ENCODE assay signal across 24 cellular contexts in the genomic region with DNA sequence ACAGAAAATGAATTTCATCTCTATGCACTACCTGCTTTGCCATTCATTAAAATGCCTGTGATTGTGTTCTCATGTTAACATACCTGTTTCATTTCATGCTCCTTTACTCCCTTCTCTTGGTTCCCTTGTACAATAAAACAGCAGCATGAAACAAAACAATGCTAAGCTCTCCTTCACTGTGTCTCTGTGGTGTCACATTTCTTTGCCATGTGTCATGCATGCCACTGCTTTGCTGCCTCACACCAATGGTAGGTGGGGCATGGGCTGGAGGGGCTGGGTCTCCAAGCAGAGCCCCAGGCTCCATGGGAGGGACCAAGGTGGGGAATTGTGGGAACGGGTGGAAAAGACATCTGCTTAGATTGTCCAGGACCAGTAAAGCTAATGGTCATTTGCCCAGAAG.
DNase-seq lines count a peak whose midpoint lies in the region; FAIRE-seq and TF ChIP-seq lines count a peak whose summit lies in the region.
"Had no signal": no experiment of that assay in that cellular context is flagged by ENCODE, and none has a peak within 500 bp of the region (broad histone marks: within the 10 kb centered on the region; RNA-seq: fewer than 3 reads in every experiment).

No MANE protein-coding gene starts in this region.

- POLR2A ChIA-PET in OCI-LY7 (lab: Charles Lee), result interaction anchor here (0.5 kb wide), 1 partner anchor 1097 kb away, joined by 3 read pairs; no protein-coding TSS in a partner anchor

- no peak overlapping the region for H3K9ac ChIP-seq in astrocyte (ENCODE audit: low read length)
- H3K9ac ChIP-seq: parathyroid adenoma had no signal

- no peak overlapping the region for H3K27ac Mint-ChIP-seq in astrocyte (ENCODE audit: unreplicated experiment)
- H3K27ac Mint-ChIP-seq: activated T-helper 2 cell treated with anti-CD3 and anti-CD28 coated beads, Interferon-gamma antibody, Interleukin-2, Interleukin-4, amounts not matched to agents 10 μg/mL and 5 μg/mL and 100 μg/mL, durations not matched to agents 14 hours and 24 hours and 36 hours; B cell; T-helper 2 cell treated with Interferon-gamma antibody and Interleukin-4, amounts not matched to agents 5 μg/mL and 100 μg/mL, for 36 hours had no signal

- H4K20me1 ChIP-seq in astrocyte (ENCODE audit: insufficient read depth, low read length), result no peaks in the 10 kb centered on the region
- H4K20me1 ChIP-seq in OCI-LY7 (ENCODE audit: insufficient read depth, low read length), result no peaks in the 10 kb centered on the region

- no peak overlapping the region for H2AFZ ChIP-seq in astrocyte (ENCODE audit: low read depth, low read length)
- no peak overlapping the region for H2AFZ ChIP-seq in OCI-LY7 (ENCODE audit: low read length)
- H2AFZ ChIP-seq: parathyroid adenoma had no signal

- H3K36me3 ChIP-seq in astrocyte (ENCODE audit: insufficient read depth, low read length) (no peaks in the 10 kb centered on the region), OCI-LY7 (ENCODE audit: insufficient read depth, low read length) (no peaks in the 10 kb centered on the region)
- H3K36me3 ChIP-seq: adrenal gland, left ventricle myocardium inferior, suprapubic skin had no signal

- DNase-seq in EL, result peak; percentile 67
- peak; percentile 62 for DNase-seq in HTR-8/SVneo (ENCODE audit: insufficient read length, low spot score)
- DNase-seq in astrocyte (ENCODE audit: low read depth), result peak; percentile 30
- DNase-seq in myocyte (ENCODE audit: low read depth), result peak; percentile 52
- no peak for DNase-seq in activated naive CD4-positive, alpha-beta T cell treated with anti-CD3 and anti-CD28 coated beads, Interleukin-2, amount 50 U/mL, for 16 hours
- DNase-seq in NCI-H1436 (lab: John Stamatoyannopoulos, UW), result no peak
- DNase-seq in OCI-LY7 (ENCODE audit: low spot score), result no peak
- DNase-seq: adrenal gland; Calu3; effector memory CD4-positive, alpha-beta T cell; GDM1; left ventricle myocardium inferior; NCI-H1436 treated with DMSO at 0.1 percent for 48 hours; SHP77; stimulated activated CD4-positive, alpha-beta T cell treated with anti-CD3 and anti-CD28 coated beads, Interleukin-4, amount 100 ng/mL, for 4 hours; stimulated activated CD8-positive, alpha-beta memory T cell treated with anti-CD3 and anti-CD28 coated beads, Interleukin-4, amount 100 ng/mL, for 48 hours had no signal

- FAIRE-seq in HTR-8/SVneo (lab: Jason Lieb, UNC) (peak; percentile 97), astrocyte (lab: Jason Lieb, UNC) (no peak)
- FAIRE-seq: GM12891 had no signal

- H3K9me2 ChIP-seq in OCI-LY7 (ENCODE audit: insufficient read depth, low read length), result no peaks in the 10 kb centered on the region

- H3K9me3 Mint-ChIP-seq in astrocyte (ENCODE audit: unreplicated experiment), result peaks cover 2% of the 10 kb centered on the region
- H3K9me3 Mint-ChIP-seq: activated T-helper 2 cell treated with anti-CD3 and anti-CD28 coated beads, Interferon-gamma antibody, Interleukin-2, Interleukin-4, amounts not matched to agents 10 μg/mL and 5 μg/mL and 100 μg/mL, durations not matched to agents 14 hours and 24 hours and 36 hours; central memory CD8-positive, alpha-beta T cell; T-helper 2 cell treated with Interferon-gamma antibody and Interleukin-4, amounts not matched to agents 5 μg/mL and 100 μg/mL, for 36 hours had no signal

- no peak for TF ChIP-seq CTCF in astrocyte (IDR thresholded peaks at IDR 0.05; ENCODE audit: insufficient read depth, low read depth, low read length)
- no peak for TF ChIP-seq CTCF in OCI-LY7 (conservative IDR thresholded peaks at IDR 0.05; ENCODE audit: low read length)

- peaks cover 2% of the 10 kb centered on the region for H3K36me3 Mint-ChIP-seq in astrocyte (ENCODE audit: low read depth, unreplicated experiment)

- H3K27ac ChIP-seq in astrocyte (ENCODE audit: low read depth, low read length), result no peak overlapping the region
- no peak overlapping the region for H3K27ac ChIP-seq in OCI-LY7 (ENCODE audit: low read depth, low read length, poor library complexity, severe bottlenecking)
- H3K27ac ChIP-seq: adrenal gland, left ventricle myocardium inferior, parathyroid adenoma, skin epidermis, suprapubic skin had no signal

- CTCF ChIA-PET in OCI-LY7 (lab: Charles Lee; ENCODE audit: unreplicated experiment), result no interaction called here

- intact Hi-C loops in OCI-LY7 (cut with micrococcal nuclease; ENCODE audit: unreplicated experiment), result no loop called here

- H3K4me2 ChIP-seq in astrocyte (ENCODE audit: low read length) (no peak overlapping the region), OCI-LY7 (ENCODE audit: low read length) (no peak overlapping the region)

- H3K9me3 ChIP-seq in astrocyte (ENCODE audit: insufficient read depth, low read depth, low read length), result no peaks in the 10 kb centered on the region
- H3K9me3 ChIP-seq in OCI-LY7 (ENCODE audit: low read length), result no peaks in the 10 kb centered on the region
- H3K9me3 ChIP-seq: adrenal gland, left ventricle myocardium inferior, suprapubic skin had no signal

- H3K27me3 Mint-ChIP-seq in astrocyte (ENCODE audit: low read depth, unreplicated experiment), result peaks cover 1% of the 10 kb centered on the region
- H3K27me3 Mint-ChIP-seq: central memory CD8-positive, alpha-beta T cell had no signal

- no peak overlapping the region for H3K4me3 Mint-ChIP-seq in astrocyte (ENCODE audit: unreplicated experiment)
- H3K4me3 Mint-ChIP-seq: B cell; central memory CD8-positive, alpha-beta T cell; T-helper 2 cell treated with Interferon-gamma antibody and Interleukin-4, amounts not matched to agents 5 μg/mL and 100 μg/mL, for 36 hours had no signal

- H3K4me1 ChIP-seq in astrocyte (ENCODE audit: insufficient read depth, low read length) (peaks cover 5% of the 10 kb centered on the region), OCI-LY7 (ENCODE audit: insufficient read depth, low read length, poor library complexity, severe bottlenecking) (no peaks in the 10 kb centered on the region)
- H3K4me1 ChIP-seq: adrenal gland, left ventricle myocardium inferior, parathyroid adenoma, suprapubic skin had no signal

- no peaks in the 10 kb centered on the region for H3K79me2 ChIP-seq in astrocyte (ENCODE audit: insufficient read depth, low read length)
- H3K79me2 ChIP-seq in OCI-LY7 (ENCODE audit: insufficient read depth, low read depth, low read length), result no peaks in the 10 kb centered on the region
- H3K79me2 ChIP-seq: parathyroid adenoma had no signal

- peaks cover 29% of the 10 kb centered on the region for H3K27me3 ChIP-seq in astrocyte (ENCODE audit: insufficient read depth, low read length)
- H3K27me3 ChIP-seq: adrenal gland had no signal

- H3K4me3 ChIP-seq in astrocyte (ENCODE audit: insufficient read depth, low read depth, low read length) (no peak overlapping the region), OCI-LY7 (ENCODE audit: low read depth, low read length, poor library complexity, severe bottlenecking) (no peak overlapping the region)
- H3K4me3 ChIP-seq: adrenal gland, left ventricle myocardium inferior, skin epidermis, suprapubic skin had no signal

- peaks cover 18% of the 10 kb centered on the region for H3K4me1 Mint-ChIP-seq in astrocyte (ENCODE audit: low read depth, unreplicated experiment)
- H3K4me1 Mint-ChIP-seq: B cell; central memory CD8-positive, alpha-beta T cell had no signal

- BruUV-seq in OCI-LY7 (replicated peaks; lab: Mats Ljungman, UMichigan), result no TSS peak

Comparison
In these comparisons a context has a peak if more than half of its experiments do, and no peak if none do; other contexts are left out.
1. DNase-seq: peak in EL (single experiment), HTR-8/SVneo (single experiment), astrocyte (single experiment) and myocyte (single experiment); none in activated naive CD4-positive, alpha-beta T cell treated with anti-CD3 and anti-CD28 coated beads, Interleukin-2, amount 50 U/mL, for 16 hours (single experiment), NCI-H1436 (single experiment) and OCI-LY7 (single experiment).